8 cellular contexts compared by ENCODE assay signal in genomic region chr20:49608752-49609670, GRCh38. TPM values are rescaled to one million over a fixed set of nuclear protein-coding genes. Genes with fewer than 3 reads are reported as not detected.
DNase-seq lines count a peak whose midpoint lies in the region; ATAC-seq and TF ChIP-seq lines count a peak whose summit lies in the region.

No MANE protein-coding gene starts in this region.

- peaks cover 0 to 26% (median 7%) of the 10 kb centered on the region in 4 donors for H3K4me1 ChIP-seq in right lobe of liver

- no peaks in the 10 kb centered on the region for H3K9me3 ChIP-seq in right lobe of liver

- H3K36me3 ChIP-seq in right lobe of liver = no peaks in the 10 kb centered on the region

- intact Hi-C loops in right lobe of liver (cut with DNase I) = loop anchor here (5.0 to 10.0 kb wide), 3 partner anchors 67 to 284 kb away; no protein-coding TSS in a partner anchor

- DNase-seq in D341Med (ENCODE audit: low spot score) (peak; percentile 87), HFF-Myc (ENCODE audit: extremely low read depth, low read depth) (no peak), NCI-H2196 treated with DMSO at 0.1 percent for 48 hours (lab: John Stamatoyannopoulos, UW; ENCODE audit: unreplicated experiment) (peak; percentile 65), cerebellum (ENCODE audit: low spot score) (peak; percentile 79), right lobe of liver (peak; percentile 80 to 81 (median 80))
- DNase-seq in activated CD4-positive, alpha-beta T cell treated with anti-CD3 and anti-CD28 coated beads for 4 hours = peak; percentile 67 to 76
- peak; percentile 60 for DNase-seq in stimulated activated CD8-positive, alpha-beta memory T cell treated with anti-CD3 and anti-CD28 coated beads, Interleukin-12 subunit alpha, Interleukin-12 subunit beta, amount 100 ng/mL, for 1 hour (ENCODE audit: low read depth)

- WGBS in right lobe of liver (ENCODE audit: insufficient coverage, low coverage, low lambda C conversion rate, missing lambda C conversion rate) = 0% methylated on average over 10 of the region's 17 CpGs

- H3K4me3 ChIP-seq in HFF-Myc (replicated peaks; ENCODE audit: low read depth, low read length) = no peak overlapping the region
- peak overlapping the region in 1 of 3 donors; percentile 19 for H3K4me3 ChIP-seq in right lobe of liver

- no peaks in the 10 kb centered on the region for H3K27me3 ChIP-seq in right lobe of liver

- no peak overlapping the region for H3K27ac ChIP-seq in right lobe of liver

- TF ChIP-seq CTCF in HFF-Myc (IDR thresholded peaks at IDR 0.05; ENCODE audit: low read depth, low read length, missing control alignments) (peak; percentile 93), right lobe of liver (IDR thresholded peaks at IDR 0.05) (peak; percentile 92 to 99 (median 98))

- TF ChIP-seq POLR2A in right lobe of liver (IDR thresholded peaks at IDR 0.05) = no peak

- ATAC-seq in right lobe of liver (peak; percentile 74 to 81 (median 78)), GM18520 (IDR thresholded peaks at IDR 0.05; ENCODE audit: unreplicated experiment) (no peak)

RNA-seq across cellular contexts. Expression of gene PTGIS, which starts 41.1 kb away (rescaled TPM):
- total RNA-seq in cerebellum (9.7 TPM), right lobe of liver (10 to 100 TPM in 5 of 6 experiments, 1 to 10 TPM in 1; 9.0 to 30.5 (median 13.7) TPM)
